Comparison of ENCODE assay signal across 26 cellular contexts in genomic region chr5:180739271-180739670, GRCh38. TPM values are rescaled to one million over a fixed set of nuclear protein-coding genes. Genes with fewer than 3 reads are reported as not detected.
"Had no signal": no experiment of that assay in that cellular context is flagged by ENCODE, and none has a peak within 500 bp of the region (broad histone marks: within the 10 kb centered on the region; RNA-seq: fewer than 3 reads in every experiment).

No MANE protein-coding gene starts in this region.

- H3K36me3 Mint-ChIP-seq: activated naive CD4-positive, alpha-beta T cell treated with anti-CD3 and anti-CD28 coated beads, Interleukin-2, amount 50 U/mL, for 72 hours; brain; type B pancreatic cell had no signal

- ATAC-seq: activated CD8-positive, alpha-beta T cell treated with anti-CD3 and anti-CD28 coated beads, Interleukin-2, amount 10 ng/mL, durations not matched to agents 7 days and 5 days; activated naive CD4-positive, alpha-beta T cell treated with anti-CD3 and anti-CD28 coated beads, Interleukin-2, amount 50 U/mL, for 72 hours; activated T-cell treated with anti-CD3 and anti-CD28 coated beads, Interleukin-2, amount 50 U/mL, for 72 hours; effector memory CD8-positive, alpha-beta T cell; right lobe of liver had no signal

- H3K4me1 ChIP-seq: prostate gland, right lobe of liver, suprapubic skin had no signal

- H3K27ac ChIP-seq: epithelial cell of prostate, prostate gland, right lobe of liver, suprapubic skin had no signal

- H3K4me3 ChIP-seq: prostate gland, right lobe of liver, suprapubic skin had no signal

- H3K36me3 ChIP-seq: prostate gland, right lobe of liver, suprapubic skin had no signal

- H3K4me3 Mint-ChIP-seq: activated B cell treated with CpG ODN at 0.5 μM for 24 hours; activated CD4-positive, alpha-beta T cell treated with anti-CD3 and anti-CD28 coated beads, Interleukin-2, amount 10 ng/mL, durations not matched to agents 24 days and 14 days; activated CD8-positive, alpha-beta T cell treated with anti-CD3 and anti-CD28 coated beads, Interleukin-2, amount 10 ng/mL, durations not matched to agents 7 days and 5 days; activated T-cell treated with anti-CD3 and anti-CD28 coated beads, Interleukin-2, amount 50 U/mL, for 72 hours; brain; dendritic cell treated with granulocyte-macrophage colony-stimulating factor and Interleukin-4, amounts not matched to agents 40 ng/mL and 50 ng/mL, for 4 days; effector memory CD8-positive, alpha-beta T cell; nephron; stimulated activated naive CD8-positive, alpha-beta T cell treated with anti-CD3 and anti-CD28 coated beads, Interleukin-15, Interleukin-2, amounts not matched to agents 100 ng/mL and 50 ng/mL, for 24 hours; type B pancreatic cell had no signal

- H3K4me1 Mint-ChIP-seq: activated B cell treated with CpG ODN at 0.5 μM for 24 hours; activated CD4-positive, alpha-beta T cell treated with anti-CD3 and anti-CD28 coated beads, Interleukin-2, amount 10 ng/mL, durations not matched to agents 24 days and 14 days; brain; nephron had no signal

- H3K9me3 ChIP-seq: prostate gland, right lobe of liver, suprapubic skin had no signal

- H3K27me3 ChIP-seq: right lobe of liver had no signal

- H3K27ac Mint-ChIP-seq: activated B cell treated with CpG ODN at 0.5 μM for 24 hours; activated CD4-positive, alpha-beta T cell treated with anti-CD3 and anti-CD28 coated beads, Interleukin-2, amount 10 ng/mL, durations not matched to agents 24 days and 14 days; activated CD8-positive, alpha-beta T cell treated with anti-CD3 and anti-CD28 coated beads, Interleukin-2, amount 10 ng/mL, durations not matched to agents 7 days and 5 days; activated naive CD4-positive, alpha-beta T cell treated with anti-CD3 and anti-CD28 coated beads, Interleukin-2, amount 50 U/mL, for 72 hours; activated T-cell treated with anti-CD3 and anti-CD28 coated beads, Interleukin-2, amount 50 U/mL, for 72 hours; brain; dendritic cell treated with granulocyte-macrophage colony-stimulating factor and Interleukin-4, amounts not matched to agents 40 ng/mL and 50 ng/mL, for 4 days; effector memory CD8-positive, alpha-beta T cell; nephron; stimulated activated naive CD8-positive, alpha-beta T cell treated with anti-CD3 and anti-CD28 coated beads, Interleukin-15, Interleukin-2, amounts not matched to agents 100 ng/mL and 50 ng/mL, for 24 hours; type B pancreatic cell had no signal

- H3K9me3 Mint-ChIP-seq: activated B cell treated with CpG ODN at 0.5 μM for 24 hours; activated CD4-positive, alpha-beta T cell treated with anti-CD3 and anti-CD28 coated beads, Interleukin-2, amount 10 ng/mL, durations not matched to agents 24 days and 14 days; activated naive CD4-positive, alpha-beta T cell treated with anti-CD3 and anti-CD28 coated beads, Interleukin-2, amount 50 U/mL, for 72 hours; activated T-cell treated with anti-CD3 and anti-CD28 coated beads, Interleukin-2, amount 50 U/mL, for 72 hours; dendritic cell treated with granulocyte-macrophage colony-stimulating factor and Interleukin-4, amounts not matched to agents 40 ng/mL and 50 ng/mL, for 4 days; effector memory CD8-positive, alpha-beta T cell; nephron; stimulated activated naive CD8-positive, alpha-beta T cell treated with anti-CD3 and anti-CD28 coated beads, Interleukin-15, Interleukin-2, amounts not matched to agents 100 ng/mL and 50 ng/mL, for 24 hours; type B pancreatic cell had no signal

- DNase-seq: activated B cell treated with CpG ODN at 0.5 μM for 24 hours; activated CD4-positive, alpha-beta T cell treated with anti-CD3 and anti-CD28 coated beads, Interleukin-2, amount 10 ng/mL, durations not matched to agents 24 days and 14 days; activated CD8-positive, alpha-beta memory T cell treated with anti-CD3 and anti-CD28 coated beads, Interleukin-2, amount 50 U/mL, for 4 hours; activated CD8-positive, alpha-beta T cell treated with anti-CD3 and anti-CD28 coated beads, Interleukin-2, amount 10 ng/mL, durations not matched to agents 7 days and 5 days; activated gamma-delta T cell; activated T-cell treated with anti-CD3 and anti-CD28 coated beads, Interleukin-2, amount 50 U/mL, for 72 hours; amniotic stem cell; cerebellar nuclear complex; effector memory CD8-positive, alpha-beta T cell; hippocampal formation; right lobe of liver; T-helper 2 cell had no signal

RNA-seq across cellular contexts. Expression of gene OR2Y1, which starts 0.6 kb away (rescaled TPM):
- total RNA-seq: activated B cell treated with CpG ODN at 0.5 μM for 24 hours; activated CD4-positive, alpha-beta T cell treated with anti-CD3 and anti-CD28 coated beads, Interleukin-2, amount 10 ng/mL, durations not matched to agents 24 days and 14 days; activated CD8-positive, alpha-beta T cell treated with anti-CD3 and anti-CD28 coated beads, Interleukin-2, amount 10 ng/mL, durations not matched to agents 7 days and 5 days; activated naive CD4-positive, alpha-beta T cell treated with anti-CD3 and anti-CD28 coated beads, Interleukin-2, amount 50 U/mL, for 72 hours; activated T-cell treated with anti-CD3 and anti-CD28 coated beads, Interleukin-2, amount 50 U/mL, for 72 hours; glomerular endothelial cell; kidney epithelial cell; liver; mesenteric fat pad; omental fat pad; prostate gland; right lobe of liver; suprapubic skin had no signal
- polyA plus RNA-seq: liver had no signal
